ENCODE assay signal across 26 cellular contexts in genomic region chr19:36259211-36259610, GRCh38.
"Had no signal": no experiment of that assay in that cellular context is flagged by ENCODE, and none has a peak within 500 bp of the region (broad histone marks: within the 10 kb centered on the region; RNA-seq: fewer than 3 reads in every experiment).

No MANE protein-coding gene starts in this region.

- H3K9me3 ChIP-seq: pancreas, right lobe of liver, thoracic aorta, thyroid gland, upper lobe of right lung, vagina had no signal

- H3K27ac Mint-ChIP-seq: naive B cell; naive thymus-derived CD8-positive, alpha-beta T cell; natural killer cell treated with Interleukin-12 subunit alpha and Interleukin-12 subunit beta and Interleukin-15 and Interleukin-18, amount 100 ng/mL, for 72 hours; neural progenitor cell; stimulated activated effector memory CD8-positive, alpha-beta T cell treated with anti-CD3 and anti-CD28 coated beads, Interleukin-12 subunit alpha, Interleukin-12 subunit beta, amount 100 ng/mL, for 72 hours; stimulated activated naive B cell treated with anti-CD40 and anti-IgM and Interleukin-4, amounts not matched to agents 10 μg/mL and 1 μg/mL and 100 μg/mL, for 72 hours; stimulated activated naive CD8-positive, alpha-beta T cell treated with anti-CD3 and anti-CD28 coated beads, Interleukin-15, Interleukin-2, amounts not matched to agents 100 ng/mL and 50 ng/mL, for 24 hours had no signal

- H3K4me1 Mint-ChIP-seq: naive B cell; stimulated activated effector memory CD8-positive, alpha-beta T cell treated with anti-CD3 and anti-CD28 coated beads, Interleukin-12 subunit alpha, Interleukin-12 subunit beta, amount 100 ng/mL, for 72 hours; stimulated activated naive B cell treated with anti-CD40 and anti-IgM and Interleukin-4, amounts not matched to agents 10 μg/mL and 1 μg/mL and 100 μg/mL, for 72 hours had no signal

- H3K4me3 Mint-ChIP-seq: naive B cell; natural killer cell treated with Interleukin-12 subunit alpha and Interleukin-12 subunit beta and Interleukin-15 and Interleukin-18, amount 100 ng/mL, for 72 hours; neural progenitor cell; stimulated activated effector memory CD8-positive, alpha-beta T cell treated with anti-CD3 and anti-CD28 coated beads, Interleukin-12 subunit alpha, Interleukin-12 subunit beta, amount 100 ng/mL, for 72 hours; stimulated activated naive B cell treated with anti-CD40 and anti-IgM and Interleukin-4, amounts not matched to agents 10 μg/mL and 1 μg/mL and 100 μg/mL, for 72 hours; stimulated activated naive CD8-positive, alpha-beta T cell treated with anti-CD3 and anti-CD28 coated beads, Interleukin-15, Interleukin-2, amounts not matched to agents 100 ng/mL and 50 ng/mL, for 24 hours had no signal

- H3K36me3 ChIP-seq: neural progenitor cell, pancreas, right lobe of liver, sigmoid colon, thoracic aorta, thyroid gland, upper lobe of right lung, vagina had no signal

- H3K4me1 ChIP-seq: neural progenitor cell, pancreas, psoas muscle, right lobe of liver, thyroid gland, tibial nerve, upper lobe of right lung had no signal

- DNase-seq: naive B cell; naive thymus-derived CD8-positive, alpha-beta T cell; occipital lobe; psoas muscle; right cardiac atrium; right lobe of liver; sigmoid colon; small intestine; stimulated activated CD4-positive, alpha-beta T cell treated with anti-CD3 and anti-CD28 coated beads, Interleukin-15, amount 100 ng/mL, for 24 hours; stimulated activated CD4-positive, alpha-beta T cell treated with anti-CD3 and anti-CD28 coated beads, Interleukin-2, amount 100 ng/mL, for 24 hours; stimulated activated CD4-positive, alpha-beta T cell treated with anti-CD3 and anti-CD28 coated beads, Interleukin-2, amount 100 ng/mL, for 48 hours; stimulated activated CD4-positive, alpha-beta T cell treated with anti-CD3 and anti-CD28 coated beads, Interleukin-4, amount 100 ng/mL, for 24 hours; stimulated activated naive B cell treated with anti-CD40 and anti-IgM and Interleukin-4, amounts not matched to agents 10 μg/mL and 1 μg/mL and 100 μg/mL, for 72 hours; stimulated activated naive CD4-positive, alpha-beta T cell treated with Interleukin-2 at 50 U/mL for 16 hours; stomach; thyroid gland; trophoblast cell; upper lobe of right lung had no signal

- H3K27ac ChIP-seq: neural progenitor cell, pancreas, psoas muscle, right lobe of liver, sigmoid colon, stomach, thoracic aorta, thyroid gland, tibial nerve, upper lobe of right lung, vagina had no signal

- H3K4me3 ChIP-seq: neural progenitor cell, pancreas, psoas muscle, right lobe of liver, sigmoid colon, stomach, thoracic aorta, thyroid gland, tibial nerve, upper lobe of right lung, vagina had no signal

- H3K27me3 ChIP-seq: neural progenitor cell, pancreas, right lobe of liver, sigmoid colon, stomach, thyroid gland, tibial nerve, upper lobe of right lung, vagina had no signal

- H3K27me3 Mint-ChIP-seq: natural killer cell treated with Interleukin-12 subunit alpha and Interleukin-12 subunit beta and Interleukin-15 and Interleukin-18, amount 100 ng/mL, for 72 hours had no signal

- ATAC-seq: naive thymus-derived CD8-positive, alpha-beta T cell; natural killer cell treated with Interleukin-12 subunit alpha and Interleukin-12 subunit beta and Interleukin-15 and Interleukin-18, amount 100 ng/mL, for 72 hours; pancreas; psoas muscle; stimulated activated effector memory CD8-positive, alpha-beta T cell treated with anti-CD3 and anti-CD28 coated beads, Interleukin-12 subunit alpha, Interleukin-12 subunit beta, amount 100 ng/mL, for 72 hours; stimulated activated naive B cell treated with anti-CD40 and anti-IgM and Interleukin-4, amounts not matched to agents 10 μg/mL and 1 μg/mL and 100 μg/mL, for 72 hours; upper lobe of right lung had no signal
